29 cellular contexts compared by ENCODE assay signal in the genomic region with DNA sequence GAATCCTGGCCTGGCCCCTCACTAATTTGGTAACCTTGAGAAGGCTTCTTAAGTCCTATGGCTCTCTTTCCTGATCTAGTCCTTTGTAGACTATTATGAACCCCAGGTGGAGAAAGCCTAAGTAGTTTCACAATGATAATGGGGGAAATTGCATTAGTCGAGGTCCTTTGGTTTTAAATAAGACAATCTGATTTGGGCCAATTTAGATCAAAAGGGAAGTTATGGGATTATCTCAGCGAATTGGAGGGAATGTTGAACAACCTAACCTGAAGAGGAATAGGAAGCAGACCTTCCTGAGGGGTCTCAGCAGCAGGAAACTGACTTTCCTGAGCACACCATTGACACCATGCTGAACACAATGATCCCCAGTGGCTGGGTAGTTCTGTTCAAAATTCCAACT.
"Had no signal": no experiment of that assay in that cellular context is flagged by ENCODE, and none has a peak within 500 bp of the region (broad histone marks: within the 10 kb centered on the region; RNA-seq: fewer than 3 reads in every experiment).

No MANE protein-coding gene starts in this region.

- DNase-seq: naive B cell; naive thymus-derived CD8-positive, alpha-beta T cell; nephron progenitor cell; nucleus accumbens; pancreas; psoas muscle; right cardiac atrium; right lobe of liver; spleen; stimulated activated CD4-positive, alpha-beta T cell treated with anti-CD3 and anti-CD28 coated beads, Interleukin-12 subunit alpha, Interleukin-12 subunit beta, amount 100 ng/mL, for 4 hours; stimulated activated CD4-positive, alpha-beta T cell treated with anti-CD3 and anti-CD28 coated beads, Interleukin-1b, Interleukin-23, amount 100 ng/mL, for 48 hours; stimulated activated CD4-positive, alpha-beta T cell treated with anti-CD3 and anti-CD28 coated beads, Interleukin-4, amount 100 ng/mL, for 1 hour; stimulated activated CD4-positive, alpha-beta T cell treated with anti-CD3 and anti-CD28 coated beads, Interleukin-4, amount 100 ng/mL, for 4 hours; stimulated activated CD8-positive, alpha-beta memory T cell treated with anti-CD3 and anti-CD28 coated beads, Interleukin-4, amount 100 ng/mL, for 48 hours; stimulated activated naive CD4-positive, alpha-beta T cell; stimulated activated naive CD8-positive, alpha-beta T cell treated with anti-CD3 and anti-CD28 coated beads, Interleukin-15, amount 100 ng/mL, for 72 hours; stimulated activated naive CD8-positive, alpha-beta T cell treated with anti-CD3 and anti-CD28 coated beads, Interleukin-15, Interleukin-2, amounts not matched to agents 100 U/mL and 50 U/mL, for 24 hours; substantia nigra; testis; tibial artery; transverse colon; upper lobe of right lung; uterus had no signal

- H3K4me2 ChIP-seq: smooth muscle cell had no signal

- H3K4me3 ChIP-seq: pancreas, psoas muscle, right lobe of liver, skin epidermis, smooth muscle cell, spleen, suprapubic skin, testis, tibial artery, transverse colon, upper lobe of right lung, uterus had no signal

- H3K27ac ChIP-seq: neutrophil, pancreas, psoas muscle, right lobe of liver, skin epidermis, spleen, suprapubic skin, testis, tibial artery, transverse colon, upper lobe of right lung, uterus had no signal

- H3K36me3 ChIP-seq: neutrophil, pancreas, right lobe of liver, spleen, suprapubic skin, tibial artery, transverse colon, upper lobe of right lung, uterus had no signal

- H3K9me3 ChIP-seq: neutrophil, pancreas, psoas muscle, right lobe of liver, spleen, suprapubic skin, testis, tibial artery, transverse colon, upper lobe of right lung, uterus had no signal

- H3K27me3 ChIP-seq: neutrophil, pancreas, right lobe of liver, spleen, suprapubic skin, testis, tibial artery, transverse colon, upper lobe of right lung, uterus had no signal

- H3K4me1 ChIP-seq: pancreas, psoas muscle, right lobe of liver, spleen, suprapubic skin, testis, tibial artery, transverse colon, upper lobe of right lung, uterus had no signal

- ATAC-seq: naive thymus-derived CD8-positive, alpha-beta T cell; natural killer cell treated with Interleukin-12 subunit alpha and Interleukin-12 subunit beta and Interleukin-15 and Interleukin-18, amount 100 ng/mL, for 72 hours; pancreas; psoas muscle; right cardiac atrium; right lobe of liver; stimulated activated memory B cell treated with anti-CD40 and anti-IgM and Interleukin-4, amounts not matched to agents 10 μg/mL and 1 μg/mL and 100 μg/mL, for 72 hours; stimulated activated naive CD8-positive, alpha-beta T cell treated with anti-CD3 and anti-CD28 coated beads, Interleukin-15, amount 100 ng/mL, for 72 hours; stimulated activated naive CD8-positive, alpha-beta T cell treated with anti-CD3 and anti-CD28 coated beads, Interleukin-15, Interleukin-2, amounts not matched to agents 100 U/mL and 50 U/mL, for 24 hours; upper lobe of right lung had no signal
